ENCODE assay signal across 13 cellular contexts in the genomic region with DNA sequence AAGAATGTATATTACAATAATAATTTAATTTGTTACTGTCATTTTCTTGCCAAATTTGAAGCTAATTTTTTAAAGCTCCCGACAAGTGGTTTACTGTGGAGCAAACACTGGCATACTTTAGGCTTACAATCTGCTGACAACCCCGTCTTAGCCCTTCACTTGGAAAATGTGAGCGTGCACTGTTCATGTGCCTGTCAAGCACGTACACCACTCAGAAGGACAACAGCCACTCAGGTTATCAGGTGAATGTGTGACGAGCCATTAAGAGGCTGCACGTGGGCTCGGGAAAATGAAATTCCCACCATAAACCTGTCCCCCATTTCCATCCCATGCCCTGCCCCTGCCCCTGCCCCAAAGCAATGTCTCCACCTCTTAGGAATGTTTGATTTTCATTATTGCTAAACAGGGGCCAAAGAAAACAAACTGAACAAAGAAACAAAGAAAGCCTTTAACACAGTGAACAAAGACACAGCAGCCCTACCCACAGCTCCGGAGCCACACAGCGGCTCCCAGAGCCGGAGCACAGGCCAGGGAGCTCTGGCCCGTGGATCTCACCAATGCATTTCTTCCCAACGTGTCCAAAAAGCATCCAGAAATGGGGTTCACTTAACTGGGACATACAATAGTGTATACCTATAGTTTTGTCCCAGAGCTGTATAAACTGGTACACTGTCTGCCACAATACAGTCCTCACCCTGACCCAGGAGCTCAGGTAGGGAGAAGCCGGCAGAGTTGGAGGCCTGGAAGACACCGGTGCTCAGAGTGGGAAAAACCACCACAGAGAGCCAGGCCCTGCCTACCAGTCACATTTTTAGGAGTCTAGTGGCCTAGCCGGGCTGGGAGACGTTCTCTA.
A peak's percentile ranks its signal among the peaks of the same experiment; 100 is the strongest.
DNase-seq lines count a peak whose midpoint lies in the region; ATAC-seq, FAIRE-seq and TF ChIP-seq lines count a peak whose summit lies in the region.
"Had no signal": no experiment of that assay in that cellular context is flagged by ENCODE, and none has a peak within 500 bp of the region (broad histone marks: within the 10 kb centered on the region; RNA-seq: fewer than 3 reads in every experiment).

No MANE protein-coding gene starts in this region.

- no peak overlapping the region for H2BK15ac ChIP-seq in H1 (ENCODE audit: low read length)

- H3K27me3 ChIP-seq in heart left ventricle (peaks cover 0 to 31% (median 6%) of the 10 kb centered on the region in 9 donors), H1 (replicated peaks in 1 of 4; ENCODE audit: control insufficient read depth in 3 of 4, extremely low read depth in 1 of 4, insufficient read depth in 3 of 4, low read length in 3 of 4) (no peaks in the 10 kb centered on the region), upper lobe of right lung (no peaks in the 10 kb centered on the region)

- no peaks in the 10 kb centered on the region for H3K79me2 ChIP-seq in H1 (ENCODE audit: control insufficient read depth in 1 of 2, insufficient read depth in 2 of 2, low read length in 2 of 2)

- H4K91ac ChIP-seq in H1 (replicated peaks; ENCODE audit: insufficient read length, low read length): no peak overlapping the region

- H3K4me3 ChIP-seq in heart left ventricle: no peak overlapping the region
- H3K4me3 ChIP-seq in H1 (ENCODE audit: extremely low read depth in 1 of 4, insufficient read depth in 2 of 4, low read depth in 3 of 4, low read length in 4 of 4): no peak overlapping the region
- H3K4me3 ChIP-seq in upper lobe of right lung: no peak overlapping the region

- no peaks in the 10 kb centered on the region for H4K20me1 ChIP-seq in H1 (replicated peaks in 1 of 2; ENCODE audit: control insufficient read depth in 1 of 2, insufficient read depth in 2 of 2, low read length in 2 of 2)

- H3K4me1 ChIP-seq in heart left ventricle (no peaks in the 10 kb centered on the region), H1 (replicated peaks in 1 of 4; ENCODE audit: control insufficient read depth in 3 of 4, insufficient read depth in 4 of 4, low read length in 3 of 4) (peaks cover 0 to 2% (median 0%) of the 10 kb centered on the region in 4 experiments; a peak in 2 of 7 replicates), upper lobe of right lung (peaks cover 5% of the 10 kb centered on the region)

- intact Hi-C loops in heart left ventricle (cut with DNase I): no loop called here
- intact Hi-C loops in cardiac septum (cut with DNase I): no loop called here
- intact Hi-C loops in upper lobe of right lung (cut with DNase I): no loop called here
- intact Hi-C loops in activated T-helper 2 cell treated with anti-CD3 and anti-CD28 coated beads, Interferon-gamma antibody, Interleukin-2, Interleukin-4, amounts not matched to agents 10 μg/mL and 5 μg/mL and 100 μg/mL, durations not matched to agents 14 hours and 24 hours and 36 hours (cut with micrococcal nuclease): no loop called here

- TF ChIP-seq POLR2A in heart left ventricle (IDR thresholded peaks at IDR 0.05): no peak
- TF ChIP-seq POLR2A in H1 (IDR thresholded peaks at IDR 0.05; ENCODE audit: control extremely low read depth in 1 of 2, low read depth in 2 of 2, low read length in 2 of 2): no peak

- peaks cover 14% of the 10 kb centered on the region for H3K4me1 Mint-ChIP-seq in nephron
- H3K4me1 Mint-ChIP-seq in activated T-helper 2 cell treated with anti-CD3 and anti-CD28 coated beads, Interferon-gamma antibody, Interleukin-2, Interleukin-4, amounts not matched to agents 10 μg/mL and 5 μg/mL and 100 μg/mL, durations not matched to agents 14 hours and 24 hours and 36 hours (ENCODE audit: low read depth): peaks cover 11% of the 10 kb centered on the region

- H4K8ac ChIP-seq in H1 (ENCODE audit: extremely low read depth, insufficient read depth, low read length): peak overlapping the region; percentile 71; the same call in 1 of the 2 replicates

- H3K9me3 Mint-ChIP-seq in nephron: no peaks in the 10 kb centered on the region
- no peaks in the 10 kb centered on the region for H3K9me3 Mint-ChIP-seq in activated T-helper 2 cell treated with anti-CD3 and anti-CD28 coated beads, Interferon-gamma antibody, Interleukin-2, Interleukin-4, amounts not matched to agents 10 μg/mL and 5 μg/mL and 100 μg/mL, durations not matched to agents 14 hours and 24 hours and 36 hours
- H3K9me3 Mint-ChIP-seq: IgD-negative memory B cell had no signal

- no peak overlapping the region for H3K4me2 ChIP-seq in H1 (ENCODE audit: insufficient read depth in 1 of 2, low read depth in 2 of 2, low read length in 2 of 2)

- no peaks in the 10 kb centered on the region for H3K23me2 ChIP-seq in H1 (ENCODE audit: low read depth, low read length)

- H3K36me3 ChIP-seq in heart left ventricle (no peaks in the 10 kb centered on the region), H1 (ENCODE audit: control insufficient read depth in 2 of 4, insufficient read depth in 4 of 4, low read length in 3 of 4) (no peaks in the 10 kb centered on the region), upper lobe of right lung (no peaks in the 10 kb centered on the region)

- no peaks in the 10 kb centered on the region for H3K9me3 ChIP-seq in heart left ventricle
- no peaks in the 10 kb centered on the region for H3K9me3 ChIP-seq in H1 (ENCODE audit: insufficient read depth in 2 of 2, low read depth in 1 of 2, low read length in 1 of 2)
- no peaks in the 10 kb centered on the region for H3K9me3 ChIP-seq in upper lobe of right lung

- CTCF ChIA-PET in H1 (lab: Charles Lee; ENCODE audit: partially characterized antibody): interaction anchor here (1.1 to 1.4 kb wide), 4 partner anchors 10 to 81 kb away, joined by 3 to 4 read pairs (median 3); no protein-coding TSS in a partner anchor

- H3K79me1 ChIP-seq in H1 (ENCODE audit: low read depth, low read length): no peaks in the 10 kb centered on the region

- DNase-seq in heart left ventricle: no peak
- no peak for DNase-seq in cardiac septum (ENCODE audit: low spot score)
- DNase-seq in H1 (ENCODE audit: low read depth in 1 of 2, low spot score in 2 of 2): peak in 1 of 2 experiments; percentile 20
- DNase-seq in upper lobe of right lung: no peak
- DNase-seq in activated T-helper 2 cell treated with anti-CD3 and anti-CD28 coated beads, Interferon-gamma antibody, Interleukin-2, Interleukin-4, amounts not matched to agents 10 μg/mL and 5 μg/mL and 100 μg/mL, durations not matched to agents 14 hours and 24 hours and 36 hours (ENCODE audit: low spot score): no peak
- DNase-seq in H4 (ENCODE audit: low spot score): no peak
- DNase-seq: activated CD8-positive, alpha-beta memory T cell treated with anti-CD3 and anti-CD28 coated beads, Interleukin-2, amount 50 U/mL, for 48 hours; activated naive CD4-positive, alpha-beta T cell treated with anti-CD3 and anti-CD28 coated beads, Interleukin-2, amount 10 ng/mL, durations not matched to agents 7 days and 5 days; NCI-H2227 treated with DMSO at 0.1 percent for 48 hours; T-helper 9 cell had no signal

- no peak overlapping the region for H2AK5ac ChIP-seq in H1 (ENCODE audit: low read depth, low read length)

- no peak overlapping the region for H4K5ac ChIP-seq in H1 (ENCODE audit: insufficient read length, low read depth, low read length)

- no peaks in the 10 kb centered on the region for H3K36me3 Mint-ChIP-seq in nephron (ENCODE audit: low read depth)
- no peaks in the 10 kb centered on the region for H3K36me3 Mint-ChIP-seq in activated T-helper 2 cell treated with anti-CD3 and anti-CD28 coated beads, Interferon-gamma antibody, Interleukin-2, Interleukin-4, amounts not matched to agents 10 μg/mL and 5 μg/mL and 100 μg/mL, durations not matched to agents 14 hours and 24 hours and 36 hours (ENCODE audit: low read depth)
- H3K36me3 Mint-ChIP-seq: activated naive CD4-positive, alpha-beta T cell treated with anti-CD3 and anti-CD28 coated beads, Interleukin-2, amount 10 ng/mL, durations not matched to agents 7 days and 5 days; IgD-negative memory B cell had no signal

- TF ChIP-seq RAD21 in H1 (IDR thresholded peaks at IDR 0.05 in 1 of 2, conservative IDR thresholded peaks at IDR 0.05 in 1 of 2; ENCODE audit: low read depth in 2 of 2, low read length in 2 of 2): no peak

- H3K27ac Mint-ChIP-seq in nephron: peak overlapping the region; percentile 80 to 91 (median 82)
- no peak overlapping the region for H3K27ac Mint-ChIP-seq in activated T-helper 2 cell treated with anti-CD3 and anti-CD28 coated beads, Interferon-gamma antibody, Interleukin-2, Interleukin-4, amounts not matched to agents 10 μg/mL and 5 μg/mL and 100 μg/mL, durations not matched to agents 14 hours and 24 hours and 36 hours
- H3K27ac Mint-ChIP-seq: activated naive CD4-positive, alpha-beta T cell treated with anti-CD3 and anti-CD28 coated beads, Interleukin-2, amount 10 ng/mL, durations not matched to agents 7 days and 5 days; IgD-negative memory B cell had no signal

- POLR2A ChIA-PET in H1 (lab: Charles Lee; ENCODE audit: partially characterized antibody): no interaction called here

- WGBS in heart left ventricle, 4 donors: 50 to 58% (median 57%) methylated on average over 14 to 16 of the region's 16 CpGs
- WGBS in H1 (ENCODE audit: extremely low coverage in 1 of 2, insufficient coverage in 1 of 2, insufficient read length in 1 of 2, insufficient replicate concordance in 2 of 2, low coverage in 1 of 2, low lambda C conversion rate in 2 of 2, missing lambda C conversion rate in 1 of 2), 2 experiments: 85% methylated on average over 16 of the region's 16 CpGs; no CpG with 5 or more reads in 1 of the 2 experiments

- H3K4me3 Mint-ChIP-seq in nephron: no peak overlapping the region
- H3K4me3 Mint-ChIP-seq in activated T-helper 2 cell treated with anti-CD3 and anti-CD28 coated beads, Interferon-gamma antibody, Interleukin-2, Interleukin-4, amounts not matched to agents 10 μg/mL and 5 μg/mL and 100 μg/mL, durations not matched to agents 14 hours and 24 hours and 36 hours (ENCODE audit: low read depth): no peak overlapping the region
- H3K4me3 Mint-ChIP-seq: activated naive CD4-positive, alpha-beta T cell treated with anti-CD3 and anti-CD28 coated beads, Interleukin-2, amount 10 ng/mL, durations not matched to agents 7 days and 5 days; IgD-negative memory B cell had no signal

- ATAC-seq in heart left ventricle: peak in 3 of 4 donors; percentile 45 to 59 (median 49)
- ATAC-seq in upper lobe of right lung: peak; percentile 74
- ATAC-seq in GM21360 (IDR thresholded peaks at IDR 0.05; ENCODE audit: unreplicated experiment): no peak

- no peak overlapping the region for H2BK120ac ChIP-seq in H1 (replicated peaks; ENCODE audit: low read depth, low read length)

- H3K56ac ChIP-seq in H1 (replicated peaks; ENCODE audit: insufficient read length, low read depth, low read length): no peak overlapping the region

- no peak overlapping the region for H2BK20ac ChIP-seq in H1 (ENCODE audit: low read length)

- no peak overlapping the region for H3K4ac ChIP-seq in H1 (replicated peaks; ENCODE audit: insufficient read length, low read depth, low read length)

- H3K18ac ChIP-seq in H1 (ENCODE audit: extremely low read depth, low read length): no peak overlapping the region

- no peak for FAIRE-seq in H1 (lab: Jason Lieb, UNC)

- peaks cover 15% of the 10 kb centered on the region for H3K27me3 Mint-ChIP-seq in nephron (ENCODE audit: low read depth)
- peaks cover 24% of the 10 kb centered on the region for H3K27me3 Mint-ChIP-seq in activated T-helper 2 cell treated with anti-CD3 and anti-CD28 coated beads, Interferon-gamma antibody, Interleukin-2, Interleukin-4, amounts not matched to agents 10 μg/mL and 5 μg/mL and 100 μg/mL, durations not matched to agents 14 hours and 24 hours and 36 hours (ENCODE audit: low read depth)

- TF ChIP-seq CTCF in heart left ventricle (IDR thresholded peaks at IDR 0.05) (no peak), H1 (IDR thresholded peaks at IDR 0.05; ENCODE audit: control extremely low read depth in 1 of 3, insufficient read depth in 1 of 3, low read depth in 1 of 3, low read length in 3 of 3) (no peak), nephron (IDR thresholded peaks at IDR 0.05; ENCODE audit: unreplicated experiment in 3 of 3) (no peak), upper lobe of right lung (IDR thresholded peaks at IDR 0.05) (no peak)

- no peak overlapping the region for H2AFZ ChIP-seq in H1 (ENCODE audit: low read length)

- H3K27ac ChIP-seq in heart left ventricle (no peak overlapping the region), H1 (ENCODE audit: low read depth, low read length) (no peak overlapping the region), upper lobe of right lung (no peak overlapping the region)

- H3K23ac ChIP-seq in H1 (ENCODE audit: insufficient read length): no peak overlapping the region

- no peak overlapping the region for H2BK12ac ChIP-seq in H1 (ENCODE audit: low read depth, low read length)

- no peak overlapping the region for H2BK5ac ChIP-seq in H1 (ENCODE audit: low read depth, low read length)

- no peak overlapping the region for H3K14ac ChIP-seq in H1 (ENCODE audit: insufficient read length)

- no peak overlapping the region for H3K9ac ChIP-seq in H1 (replicated peaks in 1 of 4; ENCODE audit: extremely low read depth in 1 of 4, low read depth in 3 of 4, low read length in 3 of 4)

- TF ChIP-seq EP300 in H1 (IDR thresholded peaks at IDR 0.05; ENCODE audit: borderline replicate concordance in 1 of 2, low read depth in 2 of 2, low read length in 2 of 2): no peak
